9 cellular contexts compared by ENCODE assay signal in genomic region chr6:160069050-160069454, GRCh38. TPM values are rescaled to one million over a fixed set of nuclear protein-coding genes. Genes with fewer than 3 reads are reported as not detected.
DNase-seq lines count a peak whose midpoint lies in the region; ATAC-seq, FAIRE-seq and TF ChIP-seq lines count a peak whose summit lies in the region.
"Had no signal": no experiment of that assay in that cellular context is flagged by ENCODE, and none has a peak within 500 bp of the region (broad histone marks: within the 10 kb centered on the region; RNA-seq: fewer than 3 reads in every experiment).

No MANE protein-coding gene starts in this region.

- no peaks in the 10 kb centered on the region for H3K9me3 ChIP-seq in A673 (ENCODE audit: low read depth, low read length, poor library complexity, severe bottlenecking)
- H3K9me3 ChIP-seq in WERI-Rb-1 (ENCODE audit: severe bottlenecking): no peaks in the 10 kb centered on the region

- H3K36me3 ChIP-seq in A673 (ENCODE audit: insufficient read depth, low read length, poor library complexity, severe bottlenecking) (peaks cover 61% of the 10 kb centered on the region), WERI-Rb-1 (peaks cover 77% of the 10 kb centered on the region)

- POLR2A ChIA-PET in A673 (lab: Charles Lee; ENCODE audit: low non-redundant PET): no interaction called here

- BruUV-seq in A673 (replicated peaks; lab: Mats Ljungman, UMichigan): no TSS peak

- no peaks in the 10 kb centered on the region for H3K4me1 ChIP-seq in A673 (ENCODE audit: insufficient read depth, low read length, poor library complexity, severe bottlenecking)

- no peak overlapping the region for H3K27ac Mint-ChIP-seq in endothelial cell (ENCODE audit: unreplicated experiment)

- CTCF ChIA-PET in A673 (lab: Charles Lee): no interaction called here

- H3K27me3 ChIP-seq in A673 (replicated peaks; ENCODE audit: insufficient read depth, low read depth, low read length, poor library complexity): no peaks in the 10 kb centered on the region
- no peaks in the 10 kb centered on the region for H3K27me3 ChIP-seq in WERI-Rb-1 (ENCODE audit: insufficient read depth, low read depth, severe bottlenecking)

- DNase-seq in GM18507 (ENCODE audit: extremely low spot score, insufficient read length, low read depth): peak; percentile 25
- DNase-seq in endothelial cell (ENCODE audit: low spot score): no peak
- no peak for DNase-seq in NCI-H526 treated with DMSO at 0.1 percent for 48 hours (lab: John Stamatoyannopoulos, UW)
- no peak for DNase-seq in A673 (ENCODE audit: low spot score)
- no peak for DNase-seq in RKO (ENCODE audit: low spot score)
- DNase-seq in WERI-Rb-1: no peak

- peak overlapping the region; percentile 48 for H3K4me3 Mint-ChIP-seq in endothelial cell (ENCODE audit: unreplicated experiment)

- no peak overlapping the region for H3K27ac ChIP-seq in A673 (ENCODE audit: low read depth, low read length, poor library complexity, severe bottlenecking)
- no peak overlapping the region for H3K27ac ChIP-seq in WERI-Rb-1

- H3K27me3 Mint-ChIP-seq in endothelial cell (ENCODE audit: unreplicated experiment): peaks cover 8% of the 10 kb centered on the region

- no peak for TF ChIP-seq CTCF in endothelial cell (IDR thresholded peaks at IDR 0.05; ENCODE audit: unreplicated experiment)
- TF ChIP-seq CTCF in A673 (conservative IDR thresholded peaks at IDR 0.05; ENCODE audit: low read depth, low read length): no peak
- no peak for TF ChIP-seq CTCF in WERI-Rb-1 (IDR thresholded peaks at IDR 0.05; ENCODE audit: low read depth, low read length)

- intact Hi-C loops in A673 (cut with micrococcal nuclease; ENCODE audit: unreplicated experiment): no loop called here

- H3K9me3 Mint-ChIP-seq in endothelial cell (ENCODE audit: unreplicated experiment): no peaks in the 10 kb centered on the region

- H3K4me3 ChIP-seq in A673 (ENCODE audit: low read depth, low read length, poor library complexity, severe bottlenecking) (no peak overlapping the region), WERI-Rb-1 (ENCODE audit: low read depth, low read length) (no peak overlapping the region)

- ATAC-seq in GM21447 (IDR thresholded peaks at IDR 0.05; ENCODE audit: unreplicated experiment): peak; percentile 94
- ATAC-seq in HG03469 (IDR thresholded peaks at IDR 0.05; ENCODE audit: unreplicated experiment): peak; percentile 89

- no peaks in the 10 kb centered on the region for H3K4me1 Mint-ChIP-seq in endothelial cell (ENCODE audit: unreplicated experiment)

- H3K36me3 Mint-ChIP-seq in endothelial cell (ENCODE audit: low read depth, unreplicated experiment): peaks cover 69% of the 10 kb centered on the region

- peak; percentile 97 for FAIRE-seq in GM18507 (lab: Jason Lieb, UNC)
- FAIRE-seq: endometrium had no signal

RNA-seq across cellular contexts. Expression of gene SLC22A1, which starts 52.6 kb away (rescaled TPM):
- 2.7 TPM for total RNA-seq in endothelial cell (ENCODE audit: unreplicated experiment)
- 1.6 and 3.3 TPM in 2 replicates for total RNA-seq in A673 (2021)
